In genomic region chr9:120951960-120952630, GRCh38 we compare ENCODE assay signal across 1 cellular context.
TF ChIP-seq lines count a peak whose summit lies in the region.

No MANE protein-coding gene starts in this region.

TF ChIP-seq in GM23338, 12 proteins besides CTCF, POLR2A, EP300 and RAD21 (continued from another document):
- TF ChIP-seq ZNF462 (CRISPR knock-in tag; IDR thresholded peaks at IDR 0.05) (no peak), NANOG (IDR thresholded peaks at IDR 0.05; ENCODE audit: borderline replicate concordance) (no peak), STAT1 (IDR thresholded peaks at IDR 0.05; ENCODE audit: unreplicated experiment) (no peak), POLR2AphosphoS5 (IDR thresholded peaks at IDR 0.05; ENCODE audit: low read depth) (no peak)
